Comparison of ENCODE assay signal across 24 cellular contexts in the genomic region with DNA sequence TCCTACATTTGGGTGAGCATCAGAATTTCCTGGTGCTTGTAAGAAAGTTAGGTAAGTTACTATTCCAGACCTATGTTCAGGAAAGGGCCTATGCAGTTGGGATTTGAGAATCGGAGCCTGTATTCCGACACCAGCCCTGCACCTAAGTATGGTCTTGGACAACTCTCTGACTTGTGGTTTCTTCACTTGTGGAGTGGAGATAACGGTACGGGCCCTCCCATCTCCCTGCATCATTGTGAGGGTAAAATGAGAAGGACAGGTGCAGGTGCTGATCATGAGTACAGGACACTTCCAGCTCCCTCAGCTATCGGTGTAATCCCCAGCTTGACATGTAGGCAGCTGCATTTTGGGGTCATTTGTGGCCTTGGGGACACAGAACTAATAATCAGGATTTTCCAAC.
DNase-seq lines count a peak whose midpoint lies in the region; ATAC-seq and TF ChIP-seq lines count a peak whose summit lies in the region.
"Had no signal": no experiment of that assay in that cellular context is flagged by ENCODE, and none has a peak within 500 bp of the region (broad histone marks: within the 10 kb centered on the region; RNA-seq: fewer than 3 reads in every experiment).

No MANE protein-coding gene starts in this region.

- H3K9me3 Mint-ChIP-seq in stimulated activated naive CD8-positive, alpha-beta T cell treated with anti-CD3 and anti-CD28 coated beads, Interleukin-15, Interleukin-2, amounts not matched to agents 100 ng/mL and 50 ng/mL, for 24 hours = peaks cover 4% of the 10 kb centered on the region
- peaks cover 17 to 25% of the 10 kb centered on the region in 2 donors for H3K9me3 Mint-ChIP-seq in stimulated activated naive CD8-positive, alpha-beta T cell treated with anti-CD3 and anti-CD28 coated beads, Interleukin-15, amount 100 ng/mL, for 72 hours
- H3K9me3 Mint-ChIP-seq in GM23338 = no peaks in the 10 kb centered on the region
- H3K9me3 Mint-ChIP-seq: activated naive CD4-positive, alpha-beta T cell treated with anti-CD3 and anti-CD28 coated beads, Interleukin-2, amount 10 ng/mL, durations not matched to agents 7 days and 5 days had no signal

- ATAC-seq in stimulated activated naive CD8-positive, alpha-beta T cell treated with anti-CD3 and anti-CD28 coated beads, Interleukin-15, amount 100 ng/mL, for 72 hours = no peak
- ATAC-seq in T-helper 17 cell (no peak), GM23338 (no peak), heart left ventricle (no peak)
- ATAC-seq: sciatic nerve had no signal

- no peak overlapping the region for H4K8ac ChIP-seq in mesenchymal stem cell (ENCODE audit: low read length)

- H3K27ac Mint-ChIP-seq in stimulated activated naive CD8-positive, alpha-beta T cell treated with anti-CD3 and anti-CD28 coated beads, Interleukin-15, Interleukin-2, amounts not matched to agents 100 ng/mL and 50 ng/mL, for 24 hours = peak overlapping the region; percentile 41
- no peak overlapping the region for H3K27ac Mint-ChIP-seq in stimulated activated naive CD8-positive, alpha-beta T cell treated with anti-CD3 and anti-CD28 coated beads, Interleukin-15, amount 100 ng/mL, for 72 hours
- peak overlapping the region; percentile 90 for H3K27ac Mint-ChIP-seq in T-helper 17 cell
- no peak overlapping the region for H3K27ac Mint-ChIP-seq in GM23338
- H3K27ac Mint-ChIP-seq: activated naive CD4-positive, alpha-beta T cell treated with anti-CD3 and anti-CD28 coated beads, Interleukin-2, amount 10 ng/mL, durations not matched to agents 7 days and 5 days had no signal

- intact Hi-C loops in heart left ventricle (cut with DNase I) = loop anchor here in 1 of 10 donors (5.0 kb wide), 1 partner anchor 136 kb away; no protein-coding TSS in a partner anchor

- H3K36me3 Mint-ChIP-seq in stimulated activated naive CD8-positive, alpha-beta T cell treated with anti-CD3 and anti-CD28 coated beads, Interleukin-15, Interleukin-2, amounts not matched to agents 100 ng/mL and 50 ng/mL, for 24 hours (ENCODE audit: low read depth) = peaks cover 10% of the 10 kb centered on the region
- H3K36me3 Mint-ChIP-seq in T-helper 17 cell (ENCODE audit: low read depth) = peaks cover 5% of the 10 kb centered on the region
- no peaks in the 10 kb centered on the region for H3K36me3 Mint-ChIP-seq in GM23338 (ENCODE audit: low read depth)
- H3K36me3 Mint-ChIP-seq: activated naive CD4-positive, alpha-beta T cell treated with anti-CD3 and anti-CD28 coated beads, Interleukin-2, amount 10 ng/mL, durations not matched to agents 7 days and 5 days had no signal

- H3K23ac ChIP-seq in mesenchymal stem cell (ENCODE audit: low read length in 2 of 2) = no peak overlapping the region

- H3K79me1 ChIP-seq in mesenchymal stem cell (replicated peaks; ENCODE audit: low read length, poor library complexity, severe bottlenecking) = no peaks in the 10 kb centered on the region

- 91% methylated on average over 4 of the region's 5 CpGs for WGBS in mesenchymal stem cell
- WGBS in heart left ventricle, 4 donors = 73 to 85% (median 77%) methylated on average over 5 of the region's 5 CpGs

- H3K36me3 ChIP-seq in mesenchymal stem cell (ENCODE audit: control insufficient read depth in 1 of 2, insufficient read depth in 2 of 2, low read depth in 1 of 2, low read length in 2 of 2) (no peaks in the 10 kb centered on the region), GM23338 (ENCODE audit: insufficient read depth) (no peaks in the 10 kb centered on the region), heart left ventricle (no peaks in the 10 kb centered on the region)
- H3K36me3 ChIP-seq: WERI-Rb-1 had no signal

- TF ChIP-seq CTCF in GM23338 (conservative IDR thresholded peaks at IDR 0.05; ENCODE audit: low read depth in 2 of 2) (no peak), heart left ventricle (IDR thresholded peaks at IDR 0.05) (no peak)

- peak overlapping the region; percentile 18 to 19 for H3K18ac ChIP-seq in mesenchymal stem cell (ENCODE audit: low read depth in 1 of 2, low read length in 2 of 2)

- H3F3A ChIP-seq in GM23338 (replicated peaks; ENCODE audit: low read depth) = no peaks in the 10 kb centered on the region

- peak overlapping the region; percentile 30 for H2BK15ac ChIP-seq in mesenchymal stem cell (ENCODE audit: low read depth, poor library complexity, severe bottlenecking)

- H3K4ac ChIP-seq in mesenchymal stem cell (ENCODE audit: low read depth in 1 of 2, low read length in 2 of 2) = peak overlapping the region; percentile 40 to 59

- H3K4me1 ChIP-seq in mesenchymal stem cell (ENCODE audit: control insufficient read depth, insufficient read depth, low read depth, low read length) (peaks cover 13% of the 10 kb centered on the region), GM23338 (ENCODE audit: insufficient read depth) (no peaks in the 10 kb centered on the region), heart left ventricle (peaks cover 0 to 67% (median 21%) of the 10 kb centered on the region in 12 donors)

- no peaks in the 10 kb centered on the region for H3K79me2 ChIP-seq in GM23338 (replicated peaks; ENCODE audit: insufficient read depth)

- peak overlapping the region; percentile 69 to 86 for H2BK12ac ChIP-seq in mesenchymal stem cell (ENCODE audit: low read length in 2 of 2)

- TF ChIP-seq POLR2A in heart left ventricle (IDR thresholded peaks at IDR 0.05) = no peak

- no peaks in the 10 kb centered on the region for H4K20me1 ChIP-seq in GM23338 (replicated peaks; ENCODE audit: insufficient read depth)

- H2BK120ac ChIP-seq in mesenchymal stem cell (ENCODE audit: low read depth, low read length) = no peak overlapping the region

- H3K27ac ChIP-seq in mesenchymal stem cell (ENCODE audit: low read length, poor library complexity, severe bottlenecking) = no peak overlapping the region
- no peak overlapping the region for H3K27ac ChIP-seq in GM23338 (ENCODE audit: low read depth)
- H3K27ac ChIP-seq in heart left ventricle = no peak overlapping the region
- H3K27ac ChIP-seq: WERI-Rb-1 had no signal

- H3K4me1 Mint-ChIP-seq in stimulated activated naive CD8-positive, alpha-beta T cell treated with anti-CD3 and anti-CD28 coated beads, Interleukin-15, Interleukin-2, amounts not matched to agents 100 ng/mL and 50 ng/mL, for 24 hours (ENCODE audit: low read depth) = peaks cover 91% of the 10 kb centered on the region
- peaks cover 91% of the 10 kb centered on the region for H3K4me1 Mint-ChIP-seq in stimulated activated naive CD8-positive, alpha-beta T cell treated with anti-CD3 and anti-CD28 coated beads, Interleukin-15, amount 100 ng/mL, for 72 hours
- H3K4me1 Mint-ChIP-seq in T-helper 17 cell (peaks cover 14% of the 10 kb centered on the region), GM23338 (no peaks in the 10 kb centered on the region; the same call in 2 of the 3 replicates)

- H3K9ac ChIP-seq in mesenchymal stem cell (ENCODE audit: low read length) = no peak overlapping the region

- H3K4me3 ChIP-seq in mesenchymal stem cell (ENCODE audit: insufficient read depth in 1 of 2, low read depth in 1 of 2, low read length in 2 of 2) (no peak overlapping the region), GM23338 (no peak overlapping the region), heart left ventricle (no peak overlapping the region)

- no peak for DNase-seq in stimulated activated naive CD8-positive, alpha-beta T cell treated with anti-CD3 and anti-CD28 coated beads, Interleukin-15, amount 100 ng/mL, for 72 hours
- DNase-seq in T-helper 17 cell (no peak), mesenchymal stem cell (no peak), GM23338 (ENCODE audit: low spot score) (no peak), heart left ventricle (no peak), ecto neural progenitor cell (ENCODE audit: low spot score) (no peak)
- DNase-seq: activated naive CD4-positive, alpha-beta T cell treated with anti-CD3 and anti-CD28 coated beads, Interleukin-2, amount 10 ng/mL, durations not matched to agents 7 days and 5 days; aorta; C1 segment of cervical spinal cord; Caco-2; DMS79 treated with DMSO at 0.1 percent for 48 hours; effector CD4-positive, alpha-beta T cell; GDM1; HCEC 1CT; Kasumi-1; NCI-H1417 treated with DMSO at 0.1 percent for 48 hours; NCI-H2081; stimulated activated CD4-positive, alpha-beta T cell treated with anti-CD3 and anti-CD28 coated beads, Interleukin-4, amount 100 ng/mL, for 1 hour; substantia nigra; T1000; trophoblast cell; WERI-Rb-1 had no signal

- H4K91ac ChIP-seq in mesenchymal stem cell (ENCODE audit: low read length) = peak overlapping the region; percentile 63

- peak overlapping the region; percentile 63 for H2AK5ac ChIP-seq in mesenchymal stem cell (ENCODE audit: low read length, severe bottlenecking)

- H3K27me3 ChIP-seq in mesenchymal stem cell (ENCODE audit: control insufficient read depth in 1 of 2, insufficient read depth in 1 of 2, low read length in 2 of 2) (no peaks in the 10 kb centered on the region), GM23338 (ENCODE audit: insufficient read depth) (no peaks in the 10 kb centered on the region), heart left ventricle (no peaks in the 10 kb centered on the region)

- no peak overlapping the region for H2AFZ ChIP-seq in mesenchymal stem cell (ENCODE audit: low read depth, low read length)
- H2AFZ ChIP-seq in GM23338 = no peak overlapping the region

- no peak overlapping the region for H2BK5ac ChIP-seq in mesenchymal stem cell (ENCODE audit: low read depth, low read length, poor library complexity, severe bottlenecking)

- no peaks in the 10 kb centered on the region for H3K9me3 ChIP-seq in T-helper 17 cell (ENCODE audit: control insufficient read depth, low read length, poor library complexity, severe bottlenecking)
- H3K9me3 ChIP-seq in mesenchymal stem cell (ENCODE audit: control insufficient read depth, low read length) = no peaks in the 10 kb centered on the region
- no peaks in the 10 kb centered on the region for H3K9me3 ChIP-seq in heart left ventricle
- H3K9me3 ChIP-seq: Caco-2 had no signal

- H3K9me2 ChIP-seq in GM23338 (ENCODE audit: insufficient read depth) = no peaks in the 10 kb centered on the region

- no peak overlapping the region for H3K4me2 ChIP-seq in mesenchymal stem cell (ENCODE audit: low read length, poor library complexity, severe bottlenecking)
- H3K4me2 ChIP-seq in GM23338 = no peak overlapping the region

- H3K14ac ChIP-seq in mesenchymal stem cell (ENCODE audit: low read length in 2 of 2) = no peak overlapping the region

- no peaks in the 10 kb centered on the region for H3K27me3 Mint-ChIP-seq in stimulated activated naive CD8-positive, alpha-beta T cell treated with anti-CD3 and anti-CD28 coated beads, Interleukin-15, Interleukin-2, amounts not matched to agents 100 ng/mL and 50 ng/mL, for 24 hours
- H3K27me3 Mint-ChIP-seq in stimulated activated naive CD8-positive, alpha-beta T cell treated with anti-CD3 and anti-CD28 coated beads, Interleukin-15, amount 100 ng/mL, for 72 hours = peaks cover 12% of the 10 kb centered on the region
- H3K27me3 Mint-ChIP-seq in T-helper 17 cell (peaks cover 29% of the 10 kb centered on the region), GM23338 (ENCODE audit: insufficient read depth, low read depth, poor library complexity) (peaks cover 5% of the 10 kb centered on the region)
- H3K27me3 Mint-ChIP-seq: activated naive CD4-positive, alpha-beta T cell treated with anti-CD3 and anti-CD28 coated beads, Interleukin-2, amount 10 ng/mL, durations not matched to agents 7 days and 5 days had no signal

- no peak overlapping the region for H3K4me3 Mint-ChIP-seq in stimulated activated naive CD8-positive, alpha-beta T cell treated with anti-CD3 and anti-CD28 coated beads, Interleukin-15, Interleukin-2, amounts not matched to agents 100 ng/mL and 50 ng/mL, for 24 hours
- H3K4me3 Mint-ChIP-seq in stimulated activated naive CD8-positive, alpha-beta T cell treated with anti-CD3 and anti-CD28 coated beads, Interleukin-15, amount 100 ng/mL, for 72 hours = no peak overlapping the region
- H3K4me3 Mint-ChIP-seq in T-helper 17 cell = no peak overlapping the region
- no peak overlapping the region for H3K4me3 Mint-ChIP-seq in GM23338
- H3K4me3 Mint-ChIP-seq: activated naive CD4-positive, alpha-beta T cell treated with anti-CD3 and anti-CD28 coated beads, Interleukin-2, amount 10 ng/mL, durations not matched to agents 7 days and 5 days had no signal

Comparison
In these comparisons a context has a peak if more than half of its experiments do, and no peak if none do; other contexts are left out.
1. H3K27ac Mint-ChIP-seq: peak in stimulated activated naive CD8-positive, alpha-beta T cell treated with anti-CD3 and anti-CD28 coated beads, Interleukin-15, Interleukin-2, amounts not matched to agents 100 ng/mL and 50 ng/mL, for 24 hours (single experiment) and T-helper 17 cell (single experiment); none in stimulated activated naive CD8-positive, alpha-beta T cell treated with anti-CD3 and anti-CD28 coated beads, Interleukin-15, amount 100 ng/mL, for 72 hours (0 of 2) and GM23338 (single experiment).